In genomic region chr11:111571829-111572501, GRCh38 we compare ENCODE assay signal across 1 cellular context.
TF ChIP-seq lines count a peak whose summit lies in the region.

No MANE protein-coding gene starts in this region.

TF ChIP-seq in endothelial cell of umbilical vein, 7 proteins besides CTCF, POLR2A, EP300 and RAD21:
- TF ChIP-seq FOS (IDR thresholded peaks at IDR 0.05; ENCODE audit: borderline replicate concordance, insufficient read depth, low read length), result no peak
- no peak for TF ChIP-seq MYC (IDR thresholded peaks at IDR 0.05; ENCODE audit: low read depth, low read length)
- no peak for TF ChIP-seq MAX (IDR thresholded peaks at IDR 0.05; ENCODE audit: insufficient read depth, insufficient read length)
- no peak for TF ChIP-seq GATA2 (IDR thresholded peaks at IDR 0.05; ENCODE audit: insufficient read depth, insufficient read length, low read depth, low read length)
- TF ChIP-seq JUN (IDR thresholded peaks at IDR 0.05; ENCODE audit: borderline replicate concordance, insufficient read depth, insufficient read length, low read depth), result no peak
- TF ChIP-seq POLR2AphosphoS5 (IDR thresholded peaks at IDR 0.05; ENCODE audit: insufficient read depth, low read depth, low read length), result no peak
- TF ChIP-seq EZH2 (IDR thresholded peaks at IDR 0.05; ENCODE audit: borderline replicate concordance, low read depth, low read length, severe bottlenecking), result no peak
